In the genomic region with DNA sequence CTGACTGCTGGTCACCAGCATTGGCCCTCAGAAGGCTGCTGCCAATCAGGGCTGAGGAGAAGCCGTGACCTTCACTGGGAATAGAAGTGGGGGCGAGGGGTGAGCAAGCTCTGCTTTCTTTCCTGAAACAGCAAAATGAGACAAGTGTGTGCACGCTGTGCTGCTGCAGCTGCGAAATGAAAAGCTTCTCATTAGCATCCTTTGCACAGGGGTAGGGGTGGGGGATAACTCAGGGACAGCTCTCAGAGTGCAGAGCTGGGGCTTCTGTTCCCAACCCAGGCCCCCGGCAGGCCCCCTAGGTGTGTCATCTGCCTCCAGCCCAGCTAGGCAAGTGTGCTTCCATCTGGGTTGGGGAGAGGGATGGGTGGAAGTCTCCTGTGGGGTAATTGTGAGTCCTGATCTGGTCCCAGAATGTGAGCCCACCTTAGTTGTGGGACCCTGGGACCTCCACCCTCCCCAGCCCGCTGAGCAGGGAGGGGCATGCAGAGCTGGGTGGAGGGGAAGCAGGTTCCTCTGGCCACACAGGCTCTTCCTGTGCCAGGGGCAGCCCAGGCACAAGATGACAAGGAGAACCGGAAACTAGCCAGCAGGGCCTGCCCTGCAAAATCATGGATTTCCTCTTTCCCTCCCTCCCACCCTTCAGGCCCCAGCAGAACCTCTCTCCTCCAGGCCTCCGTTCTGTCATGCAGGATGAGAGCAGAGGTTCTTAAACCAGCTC, we compare ENCODE assay signal across 18 cellular contexts.
"Had no signal": no experiment of that assay in that cellular context is flagged by ENCODE, and none has a peak within 500 bp of the region (broad histone marks: within the 10 kb centered on the region; RNA-seq: fewer than 3 reads in every experiment).

No MANE protein-coding gene starts in this region.

- H3K4me1 ChIP-seq: foreskin keratinocyte, parathyroid adenoma, prostate gland, testis, tibial nerve had no signal

- DNase-seq: effector memory CD8-positive, alpha-beta T cell; foreskin keratinocyte; head of caudate nucleus; kidney; left cardiac atrium; naive thymus-derived CD4-positive, alpha-beta T cell; nucleus accumbens; right lobe of liver; stimulated activated CD4-positive, alpha-beta T cell treated with anti-CD3 and anti-CD28 coated beads, Interleukin-15, amount 100 ng/mL, for 24 hours; stimulated activated CD4-positive, alpha-beta T cell treated with anti-CD3 and anti-CD28 coated beads, Interleukin-1b, Interleukin-23, amount 100 ng/mL, for 48 hours; stimulated activated CD4-positive, alpha-beta T cell treated with anti-CD3 and anti-CD28 coated beads, Interleukin-4, amount 100 ng/mL, for 24 hours; stimulated activated naive B cell treated with anti-CD40 and anti-IgM and Interleukin-4, amounts not matched to agents 10 μg/mL and 1 μg/mL and 100 μg/mL, for 72 hours; stimulated activated naive CD8-positive, alpha-beta T cell treated with anti-CD3 and anti-CD28 coated beads, Interleukin-15, amount 100 ng/mL, for 72 hours; testis had no signal

- H3K27me3 ChIP-seq: foreskin keratinocyte, hepatocyte, right lobe of liver, testis, tibial nerve had no signal

- H3K27ac ChIP-seq: foreskin keratinocyte, hepatocyte, parathyroid adenoma, prostate gland, right lobe of liver, testis, tibial nerve had no signal

- ATAC-seq: effector memory CD8-positive, alpha-beta T cell; foreskin keratinocyte; naive thymus-derived CD4-positive, alpha-beta T cell; stimulated activated naive B cell treated with anti-CD40 and anti-IgM and Interleukin-4, amounts not matched to agents 10 μg/mL and 1 μg/mL and 100 μg/mL, for 72 hours; stimulated activated naive CD8-positive, alpha-beta T cell treated with anti-CD3 and anti-CD28 coated beads, Interleukin-15, amount 100 ng/mL, for 72 hours had no signal

- H3K9me3 ChIP-seq: prostate gland, right lobe of liver, testis, tibial nerve had no signal

- H3K4me3 ChIP-seq: hepatocyte, prostate gland, right lobe of liver, testis, tibial nerve had no signal

- H3K36me3 ChIP-seq: prostate gland, right lobe of liver, tibial nerve had no signal
